18 cellular contexts compared by ENCODE assay signal in genomic region chr5:351084-351910, GRCh38. TPM values are rescaled to one million over a fixed set of nuclear protein-coding genes. Genes with fewer than 3 reads are reported as not detected.
DNase-seq lines count a peak whose midpoint lies in the region; ATAC-seq, FAIRE-seq and TF ChIP-seq lines count a peak whose summit lies in the region.
"Had no signal": no experiment of that assay in that cellular context is flagged by ENCODE, and none has a peak within 500 bp of the region (broad histone marks: within the 10 kb centered on the region; RNA-seq: fewer than 3 reads in every experiment).

No MANE protein-coding gene starts in this region.

- H3K4me1 Mint-ChIP-seq in WTC11 (peaks cover 11% of the 10 kb centered on the region), osteocyte (ENCODE audit: unreplicated experiment) (peaks cover 27% of the 10 kb centered on the region)

- TF ChIP-seq CTCF in GM13977 (IDR thresholded peaks at IDR 0.05; ENCODE audit: extremely low read depth, insufficient read depth, missing control alignments) (no peak), WTC11 (IDR thresholded peaks at IDR 0.05) (no peak), osteocyte (IDR thresholded peaks at IDR 0.05) (no peak)

- in situ Hi-C loops in GM13977 (cut with MboI; ENCODE audit: low pct_unique_long_range_greater_than_20kb, low sequenced_read_pairs, unreplicated experiment), result no loop called here

- no peak for ATAC-seq in WTC11

- H3K9me3 Mint-ChIP-seq in WTC11 (peaks cover 4% of the 10 kb centered on the region), osteocyte (ENCODE audit: unreplicated experiment) (no peaks in the 10 kb centered on the region)

- H3K4me3 Mint-ChIP-seq in WTC11 (no peak overlapping the region), osteocyte (ENCODE audit: unreplicated experiment) (no peak overlapping the region)

- POLR2A ChIA-PET in WTC11 (lab: Charles Lee), result no interaction called here

- FAIRE-seq in HTR-8/SVneo (lab: Jason Lieb, UNC), result no peak
- FAIRE-seq: HepG2 had no signal

- CTCF ChIA-PET in WTC11 (lab: Charles Lee), result interaction anchor here (1.1 to 2.3 kb wide), 27 partner anchors 10 to 163 kb away, joined by 3 to 25 read pairs (median 9); partner anchors contain the start of genes AHRR, CCDC127 and SDHA

- DNase-seq in activated CD8-positive, alpha-beta memory T cell treated with anti-CD3 and anti-CD28 coated beads for 24 hours, result peak; percentile 56
- no peak for DNase-seq in activated CD8-positive, alpha-beta memory T cell treated with anti-CD3 and anti-CD28 coated beads, Interleukin-2, amount 50 U/mL, for 48 hours
- peak; percentile 14 for DNase-seq in GM13977 (ENCODE audit: low spot score)
- DNase-seq in WTC11 (ENCODE audit: low spot score), result no peak
- DNase-seq in osteocyte (ENCODE audit: extremely low spot score, unreplicated experiment), result peak; percentile 54
- no peak for DNase-seq in HTR-8/SVneo (ENCODE audit: insufficient read length, low spot score)
- no peak for DNase-seq in HPDE6-E6E7 (ENCODE audit: extremely low spot score)
- DNase-seq in T1000 (lab: John Stamatoyannopoulos, UW), result no peak
- DNase-seq: AML-193, COR-L47, DMS153, NCI-H1436, NCI-H2029 treated with DMSO at 0.1 percent for 48 hours, NCI-H2171 treated with DMSO at 0.1 percent for 48 hours, NCI-H446 treated with DMSO at 0.1 percent for 48 hours, NCI-H748 treated with DMSO at 0.1 percent for 48 hours, OCI-M1 had no signal

- no peaks in the 10 kb centered on the region; the same call in 1 of the 2 replicates for H3K36me3 Mint-ChIP-seq in WTC11
- peaks cover 35% of the 10 kb centered on the region for H3K36me3 Mint-ChIP-seq in osteocyte (ENCODE audit: unreplicated experiment)

- H3K27me3 Mint-ChIP-seq in WTC11 (ENCODE audit: low read depth), result no peaks in the 10 kb centered on the region
- H3K27me3 Mint-ChIP-seq in osteocyte (ENCODE audit: unreplicated experiment), result no peaks in the 10 kb centered on the region

- no peak overlapping the region for H3K27ac Mint-ChIP-seq in WTC11
- H3K27ac Mint-ChIP-seq in osteocyte (ENCODE audit: unreplicated experiment), result no peak overlapping the region

TF ChIP-seq in WTC11, 78 proteins besides CTCF, POLR2A, EP300 and RAD21:
- TF ChIP-seq IRF1 (CRISPR knock-in tag; IDR thresholded peaks at IDR 0.05) (no peak), PRDM15 (CRISPR knock-in tag; IDR thresholded peaks at IDR 0.05) (0 out of 2 replicates have a peak, but pooled peaks have one; percentile 18), CREM (CRISPR knock-in tag; IDR thresholded peaks at IDR 0.05) (no peak), ZBTB43 (CRISPR knock-in tag; IDR thresholded peaks at IDR 0.05) (no peak)

RNA-seq across cellular contexts. Expression of gene AHRR, which starts 29.8 kb away (rescaled TPM):
- total RNA-seq in WTC11 (2021) (4.5 to 9.7 TPM (median 7.0 TPM) in 3 replicates), osteocyte (54.9 and 55.8 TPM in 2 replicates)

Comparison
In these comparisons a context has a peak if more than half of its experiments do, and no peak if none do; other contexts are left out.
1. DNase-seq: peak in activated CD8-positive, alpha-beta memory T cell treated with anti-CD3 and anti-CD28 coated beads for 24 hours (single experiment), GM13977 (single experiment) and osteocyte (single experiment); none in activated CD8-positive, alpha-beta memory T cell treated with anti-CD3 and anti-CD28 coated beads, Interleukin-2, amount 50 U/mL, for 48 hours (single experiment), WTC11 (single experiment), HTR-8/SVneo (single experiment), HPDE6-E6E7 (single experiment) and T1000 (single experiment).